In genomic region chr2:1881998-1882397, GRCh38 we compare ENCODE assay signal across 30 cellular contexts.
"Had no signal": no experiment of that assay in that cellular context is flagged by ENCODE, and none has a peak within 500 bp of the region (broad histone marks: within the 10 kb centered on the region; RNA-seq: fewer than 3 reads in every experiment).

No MANE protein-coding gene starts in this region.

- H3K27me3 ChIP-seq: colonic mucosa, foreskin keratinocyte, right lobe of liver, testis, upper lobe of left lung had no signal

- FAIRE-seq: endothelial cell of umbilical vein, pancreas, urothelium cell line had no signal

- H3K27ac ChIP-seq: colonic mucosa, esophagus muscularis mucosa, foreskin keratinocyte, gastroesophageal sphincter, heart left ventricle, hepatocyte, left lung, pancreas, right lobe of liver, stomach, testis, tibial nerve, upper lobe of left lung had no signal

- H2AFZ ChIP-seq: hepatocyte had no signal

- H3K27ac Mint-ChIP-seq: dendritic cell treated with granulocyte-macrophage colony-stimulating factor and Interleukin-4, amounts not matched to agents 40 ng/mL and 50 ng/mL, for 4 days; naive thymus-derived CD4-positive, alpha-beta T cell; progenitor cell of endocrine pancreas had no signal

- H3K9me3 Mint-ChIP-seq: dendritic cell treated with granulocyte-macrophage colony-stimulating factor and Interleukin-4, amounts not matched to agents 40 ng/mL and 50 ng/mL, for 4 days; nephron had no signal

- ATAC-seq: foreskin keratinocyte; gastroesophageal sphincter; left cardiac atrium; left lung; naive thymus-derived CD4-positive, alpha-beta T cell; pancreas; right lobe of liver had no signal

- H3K4me1 ChIP-seq: colonic mucosa, esophagus muscularis mucosa, foreskin keratinocyte, gastroesophageal sphincter, left lung, right lobe of liver, stomach, testis, upper lobe of left lung had no signal

- H3K9me3 ChIP-seq: colonic mucosa, esophagus muscularis mucosa, gastroesophageal sphincter, heart left ventricle, left lung, pancreas, right lobe of liver, stomach, testis, tibial nerve, upper lobe of left lung had no signal

- H3K36me3 Mint-ChIP-seq: naive thymus-derived CD4-positive, alpha-beta T cell had no signal

- H3K4me3 ChIP-seq: colonic mucosa, esophagus muscularis mucosa, gastroesophageal sphincter, heart left ventricle, hepatocyte, left lung, pancreas, right lobe of liver, smooth muscle cell, stomach, testis, tibial nerve, upper lobe of left lung had no signal

- H3K4me2 ChIP-seq: hepatocyte, smooth muscle cell had no signal

- H3K36me3 ChIP-seq: colonic mucosa, esophagus muscularis mucosa, gastroesophageal sphincter, heart left ventricle, left lung, pancreas, right lobe of liver, stomach, tibial nerve, upper lobe of left lung had no signal

- DNase-seq: colonic mucosa; effector CD8-positive, alpha-beta T cell; foreskin keratinocyte; left cardiac atrium; left lung; mesenchymal stem cell; midbrain; naive thymus-derived CD4-positive, alpha-beta T cell; nucleus accumbens; pancreas; stimulated activated CD4-positive, alpha-beta T cell treated with anti-CD3 and anti-CD28 coated beads, Interleukin-12 subunit alpha, Interleukin-12 subunit beta, amount 100 ng/mL, for 4 hours; stimulated activated CD4-positive, alpha-beta T cell treated with anti-CD3 and anti-CD28 coated beads, Interleukin-1b, Interleukin-23, amount 100 ng/mL, for 48 hours; stimulated activated CD4-positive, alpha-beta T cell treated with anti-CD3 and anti-CD28 coated beads, Interleukin-4, amount 100 ng/mL, for 1 hour; stimulated activated CD8-positive, alpha-beta memory T cell treated with anti-CD3 and anti-CD28 coated beads, Interleukin-4, amount 100 ng/mL, for 48 hours; stimulated activated naive CD4-positive, alpha-beta T cell treated with Interleukin-2 at 50 U/mL for 16 hours; stomach; testis; upper lobe of left lung had no signal

- H3K4me3 Mint-ChIP-seq: dendritic cell treated with granulocyte-macrophage colony-stimulating factor and Interleukin-4, amounts not matched to agents 40 ng/mL and 50 ng/mL, for 4 days; naive thymus-derived CD4-positive, alpha-beta T cell; nephron had no signal

- H3K79me2 ChIP-seq: hepatocyte had no signal
